8 cellular contexts compared by ENCODE assay signal in the genomic region with DNA sequence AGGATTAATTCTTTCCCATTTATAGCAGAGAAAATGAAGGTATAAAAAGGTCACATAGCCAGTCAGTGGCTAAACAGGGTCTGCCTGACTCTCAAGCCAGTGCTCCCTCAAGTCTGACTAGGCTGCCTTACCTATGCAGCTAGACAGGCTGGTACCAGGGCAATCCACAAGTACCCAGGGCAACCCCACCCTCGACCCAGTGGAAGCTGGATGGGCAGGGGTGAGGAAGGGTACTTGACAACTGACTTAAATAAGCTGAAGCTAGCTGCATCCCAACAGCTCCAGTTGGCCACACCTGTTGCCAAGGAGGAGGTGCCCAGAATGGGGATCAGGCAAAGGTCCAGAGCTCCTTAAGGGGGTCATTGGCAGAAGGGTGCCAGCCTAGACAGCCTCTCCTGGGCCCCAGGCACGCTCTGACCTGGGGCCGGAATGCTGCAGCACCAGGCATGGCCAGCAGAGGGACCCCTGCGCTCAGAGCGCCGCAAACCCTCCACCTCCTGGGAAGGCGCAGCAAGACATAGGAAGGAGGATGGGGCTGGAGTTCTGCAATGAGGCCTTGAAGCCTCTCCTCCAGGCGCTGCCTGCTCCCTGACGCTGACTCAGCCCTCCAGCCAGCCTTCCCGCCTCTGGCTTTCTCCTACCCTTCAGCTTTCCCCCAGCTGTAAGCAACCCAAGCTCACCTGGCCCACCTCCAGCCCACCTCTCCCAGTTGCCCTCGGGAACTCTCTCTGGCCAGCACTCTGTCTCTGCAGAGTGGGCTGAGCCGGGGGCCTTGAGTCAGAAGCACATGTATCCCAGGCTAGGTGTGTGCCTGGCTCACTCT. TPM values are rescaled to one million over a fixed set of nuclear protein-coding genes. Genes with fewer than 3 reads are reported as not detected.
A peak's percentile ranks its signal among the peaks of the same experiment; 100 is the strongest.
DNase-seq lines count a peak whose midpoint lies in the region; ATAC-seq and TF ChIP-seq lines count a peak whose summit lies in the region.

No MANE protein-coding gene starts in this region.

- H3K4me3 Mint-ChIP-seq in CD8-positive, alpha-beta memory T cell: no peak overlapping the region

- H3K36me3 Mint-ChIP-seq in CD8-positive, alpha-beta memory T cell: no peaks in the 10 kb centered on the region

- H3K4me1 ChIP-seq in CD8-positive, alpha-beta memory T cell (ENCODE audit: insufficient read depth, low read length): no peaks in the 10 kb centered on the region
- H3K4me1 ChIP-seq in HEK293 (ENCODE audit: control insufficient read depth, insufficient read depth, low read length) (no peaks in the 10 kb centered on the region; the same call in 1 of the 2 replicates), mucosa of descending colon (ENCODE audit: low read depth) (peaks cover 21% of the 10 kb centered on the region)

- peaks cover 1 to 9% of the 10 kb centered on the region in 2 donors for H3K27me3 Mint-ChIP-seq in CD8-positive, alpha-beta memory T cell

- H3K36me3 ChIP-seq in CD8-positive, alpha-beta memory T cell (ENCODE audit: insufficient read depth, low read length): no peaks in the 10 kb centered on the region
- H3K36me3 ChIP-seq in HEK293 (ENCODE audit: control insufficient read depth in 2 of 2, insufficient read depth in 1 of 2, low read length in 2 of 2): peaks cover 3 to 44% of the 10 kb centered on the region in 2 experiments; a peak in 2 of 3 replicates
- H3K36me3 ChIP-seq in mucosa of descending colon (ENCODE audit: low read depth): no peaks in the 10 kb centered on the region

- TF ChIP-seq CTCF in HEK293 (tag by site-specific recombination; IDR thresholded peaks at IDR 0.05): peak; percentile 98
- peak; percentile 96 for TF ChIP-seq CTCF in mucosa of descending colon (IDR thresholded peaks at IDR 0.05)

- intact Hi-C loops in mucosa of descending colon (cut with DNase I, micrococcal nuclease): no loop called here

- peak; percentile 16 to 62 (median 51) for DNase-seq in CD8-positive, alpha-beta memory T cell
- DNase-seq in NOMO-1 treated with DMSO at 0.1 percent for 48 hours (lab: John Stamatoyannopoulos, UW; ENCODE audit: unreplicated experiment) (peak; percentile 42), epidermal melanocyte (ENCODE audit: insufficient read length, low spot score) (peak; percentile 84), mucosa of descending colon (peak; percentile 68 to 88 (median 83))
- DNase-seq in activated CD8-positive, alpha-beta memory T cell treated with anti-CD3 and anti-CD28 coated beads, Interleukin-2, amount 50 U/mL, for 48 hours: peak; percentile 90
- DNase-seq in stimulated activated CD8-positive, alpha-beta memory T cell treated with anti-CD3 and anti-CD28 coated beads, Interleukin-4, amount 100 ng/mL, for 24 hours (ENCODE audit: low read depth): peak; percentile 55

- no peak overlapping the region for H3K4me3 ChIP-seq in CD8-positive, alpha-beta memory T cell (ENCODE audit: low read length)
- H3K4me3 ChIP-seq in HEK293 (ENCODE audit: low read depth, low read length): no peak overlapping the region
- no peak overlapping the region for H3K4me3 ChIP-seq in mucosa of descending colon

- CTCF ChIA-PET in CD8-positive, alpha-beta memory T cell (lab: Charles Lee): interaction anchor here (0.6 to 2.1 kb wide), 21 partner anchors 9 to 290 kb away, joined by 3 to 8 read pairs (median 3); a partner anchor contains a TSS
- CTCF ChIA-PET in HEK293 (lab: Yijun Ruan, JAX): interaction anchor here (0.5 to 6.1 kb wide), 64 partner anchors 11 to 1171 kb away, joined by 3 to 106 read pairs (median 4); a partner anchor contains a TSS

- no peaks in the 10 kb centered on the region for H3K9me3 Mint-ChIP-seq in CD8-positive, alpha-beta memory T cell

- H3K27me3 ChIP-seq in CD8-positive, alpha-beta memory T cell (ENCODE audit: insufficient read depth, low read length, poor library complexity, severe bottlenecking): no peaks in the 10 kb centered on the region

- H3K27ac ChIP-seq in CD8-positive, alpha-beta memory T cell (ENCODE audit: low read depth, low read length): no peak overlapping the region
- no peak overlapping the region for H3K27ac ChIP-seq in HEK293 (ENCODE audit: extremely low read depth, low read depth, low read length)

- peaks cover 0 to 2% (median 0%) of the 10 kb centered on the region in 3 donors for H3K4me1 Mint-ChIP-seq in CD8-positive, alpha-beta memory T cell

- ATAC-seq in mucosa of descending colon (peak; percentile 90), HG02763 (IDR thresholded peaks at IDR 0.05; ENCODE audit: unreplicated experiment) (no peak)

- H3K27ac Mint-ChIP-seq in CD8-positive, alpha-beta memory T cell: peak overlapping the region in 2 of 8 donors; percentile 11 to 32

- POLR2A ChIA-PET in CD8-positive, alpha-beta memory T cell (lab: Charles Lee): no interaction called here
- POLR2A ChIA-PET in HEK293 (lab: Yijun Ruan, JAX): interaction anchor here (0.5 to 1.3 kb wide), 4 partner anchors 11 to 60 kb away, joined by 3 read pairs; no protein-coding TSS in a partner anchor

- no peaks in the 10 kb centered on the region for H3K9me3 ChIP-seq in CD8-positive, alpha-beta memory T cell (ENCODE audit: low read length)
- H3K9me3 ChIP-seq in HEK293 (ENCODE audit: control insufficient read depth, insufficient read depth, low read depth, low read length): no peaks in the 10 kb centered on the region
- no peaks in the 10 kb centered on the region for H3K9me3 ChIP-seq in mucosa of descending colon

TF ChIP-seq in HEK293, 187 proteins besides CTCF, POLR2A, EP300 and RAD21 (continues in another document):
- TF ChIP-seq ZFP41 (tag by site-specific recombination; IDR thresholded peaks at IDR 0.05; ENCODE audit: borderline replicate concordance) (no peak), GLIS2 (tag by site-specific recombination; IDR thresholded peaks at IDR 0.05) (peak; percentile 39; the same call in 1 of the 2 replicates), GLIS1 (tag by site-specific recombination; IDR thresholded peaks at IDR 0.05) (peak; percentile 80), ZFP3 (tag by site-specific recombination; IDR thresholded peaks at IDR 0.05; ENCODE audit: low read depth) (no peak), HOXA7 (CRISPR knock-in tag; IDR thresholded peaks at IDR 0.05; ENCODE audit: borderline replicate concordance) (no peak), ZNF501 (tag by site-specific recombination; IDR thresholded peaks at IDR 0.05) (no peak), ZSCAN23 (tag by site-specific recombination; IDR thresholded peaks at IDR 0.05) (no peak), RBAK (tag by site-specific recombination; IDR thresholded peaks at IDR 0.05) (no peak), ZNF23 (tag by site-specific recombination; IDR thresholded peaks at IDR 0.05; ENCODE audit: borderline replicate concordance) (no peak), ZNF548 (tag by site-specific recombination; IDR thresholded peaks at IDR 0.05) (no peak), ZNF214 (tag by site-specific recombination; IDR thresholded peaks at IDR 0.05; ENCODE audit: borderline replicate concordance) (no peak), ZNF830 (tag by site-specific recombination; IDR thresholded peaks at IDR 0.05; ENCODE audit: low read depth) (no peak), ZNF660 (tag by site-specific recombination; IDR thresholded peaks at IDR 0.05) (peak; percentile 89), ZNF391 (tag by site-specific recombination; IDR thresholded peaks at IDR 0.05; ENCODE audit: borderline replicate concordance, low read depth) (no peak), SCRT1 (tag by site-specific recombination; IDR thresholded peaks at IDR 0.05; ENCODE audit: borderline replicate concordance) (no peak)
- TF ChIP-seq, protein P1, sequence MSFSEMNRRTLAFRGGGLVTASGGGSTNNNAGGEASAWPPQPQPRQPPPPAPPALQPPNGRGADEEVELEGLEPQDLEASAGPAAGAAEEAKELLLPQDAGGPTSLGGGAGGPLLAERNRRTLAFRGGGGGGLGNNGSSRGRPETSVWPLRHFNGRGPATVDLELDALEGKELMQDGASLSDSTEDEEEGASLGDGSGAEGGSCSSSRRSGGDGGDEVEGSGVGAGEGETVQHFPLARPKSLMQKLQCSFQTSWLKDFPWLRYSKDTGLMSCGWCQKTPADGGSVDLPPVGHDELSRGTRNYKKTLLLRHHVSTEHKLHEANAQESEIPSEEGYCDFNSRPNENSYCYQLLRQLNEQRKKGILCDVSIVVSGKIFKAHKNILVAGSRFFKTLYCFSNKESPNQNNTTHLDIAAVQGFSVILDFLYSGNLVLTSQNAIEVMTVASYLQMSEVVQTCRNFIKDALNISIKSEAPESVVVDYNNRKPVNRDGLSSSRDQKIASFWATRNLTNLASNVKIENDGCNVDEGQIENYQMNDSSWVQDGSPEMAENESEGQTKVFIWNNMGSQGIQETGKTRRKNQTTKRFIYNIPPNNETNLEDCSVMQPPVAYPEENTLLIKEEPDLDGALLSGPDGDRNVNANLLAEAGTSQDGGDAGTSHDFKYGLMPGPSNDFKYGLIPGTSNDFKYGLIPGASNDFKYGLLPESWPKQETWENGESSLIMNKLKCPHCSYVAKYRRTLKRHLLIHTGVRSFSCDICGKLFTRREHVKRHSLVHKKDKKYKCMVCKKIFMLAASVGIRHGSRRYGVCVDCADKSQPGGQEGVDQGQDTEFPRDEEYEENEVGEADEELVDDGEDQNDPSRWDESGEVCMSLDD (tag by site-specific recombination; IDR thresholded peaks at IDR 0.05): no peak
- TF ChIP-seq, protein P2, sequence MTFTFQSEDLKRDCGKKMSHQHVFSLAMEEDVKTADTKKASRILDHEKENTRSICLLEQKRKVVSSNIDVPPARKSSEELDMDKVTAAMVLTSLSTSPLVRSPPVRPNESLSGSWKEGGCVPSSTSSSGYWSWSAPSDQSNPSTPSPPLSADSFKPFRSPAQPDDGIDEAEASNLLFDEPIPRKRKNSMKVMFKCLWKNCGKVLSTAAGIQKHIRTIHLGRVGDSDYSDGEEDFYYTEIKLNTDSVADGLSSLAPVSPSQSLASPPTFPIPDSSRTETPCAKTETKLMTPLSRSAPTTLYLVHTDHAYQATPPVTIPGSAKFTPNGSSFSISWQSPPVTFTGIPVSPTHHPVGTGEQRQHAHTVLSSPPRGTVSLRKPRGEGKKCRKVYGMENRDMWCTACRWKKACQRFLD (tag by site-specific recombination; IDR thresholded peaks at IDR 0.05): no peak

RNA-seq across cellular contexts. Expression of a gene that starts 28.9 kb away (rescaled TPM):
- 1 to 10 TPM in 1 of 2 experiments, under 1 TPM in 1; 0.90 to 1.1 TPM for total RNA-seq in CD8-positive, alpha-beta memory T cell
- 1.2 TPM for polyA plus RNA-seq in CD8-positive, alpha-beta memory T cell
- total RNA-seq in mucosa of descending colon: 10 to 100 TPM in 1 of 3 donors, 1 to 10 TPM in 1, under 1 TPM in 1; 0.55 to 13.2 (median 1.1) TPM

RNA-seq across cellular contexts. Expression of a gene that starts 31.5 kb away (rescaled TPM):
- not detected for total RNA-seq in CD8-positive, alpha-beta memory T cell
- polyA plus RNA-seq in CD8-positive, alpha-beta memory T cell: not detected
- total RNA-seq in mucosa of descending colon: 1 to 10 TPM in 1 of 3 donors, not detected in 2; 1.3 TPM

RNA-seq across cellular contexts. Expression of a gene that starts 45.5 kb away (rescaled TPM):
- total RNA-seq in CD8-positive, alpha-beta memory T cell: under 1 TPM in 1 of 2 experiments, not detected in 1; 0.15 TPM
- not detected for polyA plus RNA-seq in CD8-positive, alpha-beta memory T cell
- 1 to 10 TPM; 1.8 to 8.6 (median 3.7) TPM for total RNA-seq in mucosa of descending colon
